In the genomic region with DNA sequence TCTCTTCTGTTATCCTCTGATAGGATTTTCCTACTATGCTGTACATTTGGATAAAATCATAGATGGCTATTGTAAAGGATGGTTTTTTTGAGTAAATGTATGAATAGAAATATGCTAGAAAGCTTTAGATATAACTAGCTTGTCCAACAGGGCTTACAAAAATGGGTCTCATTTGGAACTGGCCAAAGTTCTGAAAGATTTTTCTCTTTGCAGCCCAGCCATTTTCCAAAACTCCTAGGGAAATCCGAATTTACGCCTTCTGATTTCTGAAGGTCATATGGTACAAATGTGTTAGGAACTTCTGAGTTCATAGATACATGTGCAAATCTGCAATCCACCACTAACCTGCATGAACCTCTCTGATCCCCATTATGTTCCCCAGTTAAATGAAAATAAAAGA, we compare ENCODE assay signal across 25 cellular contexts.
"Had no signal": no experiment of that assay in that cellular context is flagged by ENCODE, and none has a peak within 500 bp of the region (broad histone marks: within the 10 kb centered on the region; RNA-seq: fewer than 3 reads in every experiment).

No MANE protein-coding gene starts in this region.

- H3K36me3 ChIP-seq: colonic mucosa, esophagus muscularis mucosa, esophagus squamous epithelium, gastrocnemius medialis, gastroesophageal sphincter, heart left ventricle, heart right ventricle had no signal

- H3K79me2 ChIP-seq: hepatocyte had no signal

- H2AFZ ChIP-seq: hepatocyte had no signal

- H3K4me2 ChIP-seq: hepatocyte had no signal

- DNase-seq: colonic mucosa; cortex of kidney; dermis blood vessel endothelial cell; dorsolateral prefrontal cortex; effector CD4-positive, alpha-beta T cell; effector CD8-positive, alpha-beta T cell; effector memory CD4-positive, alpha-beta T cell; effector memory CD8-positive, alpha-beta T cell; endodermal cell; erythroblast; esophagus squamous epithelium; foreskin fibroblast; foreskin keratinocyte; foreskin melanocyte; gastrocnemius medialis; glutamatergic neuron; head of caudate nucleus; heart left ventricle; heart right ventricle had no signal

- H3K4me1 ChIP-seq: colonic mucosa, esophagus muscularis mucosa, esophagus squamous epithelium, foreskin keratinocyte, gastrocnemius medialis, gastroesophageal sphincter, heart left ventricle, heart right ventricle had no signal

- H3K4me3 ChIP-seq: colonic mucosa, coronary artery, dorsolateral prefrontal cortex, esophagus muscularis mucosa, esophagus squamous epithelium, gastrocnemius medialis, gastroesophageal sphincter, heart left ventricle, heart right ventricle, hepatocyte had no signal

- H3K27ac ChIP-seq: colonic mucosa, coronary artery, dorsolateral prefrontal cortex, epithelial cell of prostate, esophagus muscularis mucosa, esophagus squamous epithelium, foreskin keratinocyte, gastrocnemius medialis, gastroesophageal sphincter, heart left ventricle, heart right ventricle, hepatocyte had no signal

- ATAC-seq: effector memory CD8-positive, alpha-beta T cell; esophagus mucosa; foreskin keratinocyte; gastrocnemius medialis; gastroesophageal sphincter; heart left ventricle; heart right ventricle had no signal

- H3K27me3 ChIP-seq: colonic mucosa, dorsolateral prefrontal cortex, esophagus muscularis mucosa, esophagus squamous epithelium, foreskin keratinocyte, gastrocnemius medialis, gastroesophageal sphincter, heart right ventricle, hepatocyte had no signal

- H3K9me3 ChIP-seq: colonic mucosa, gastrocnemius medialis, gastroesophageal sphincter had no signal
